14 cellular contexts compared by ENCODE assay signal in genomic region chr5:1485320-1486118, GRCh38. TPM values are rescaled to one million over a fixed set of nuclear protein-coding genes. Genes with fewer than 3 reads are reported as not detected.
DNase-seq lines count a peak whose midpoint lies in the region; ATAC-seq, FAIRE-seq and TF ChIP-seq lines count a peak whose summit lies in the region.
"Had no signal": no experiment of that assay in that cellular context is flagged by ENCODE, and none has a peak within 500 bp of the region (broad histone marks: within the 10 kb centered on the region; RNA-seq: fewer than 3 reads in every experiment).

No MANE protein-coding gene starts in this region.

- intact Hi-C loops in activated T-helper 1 cell treated with anti-CD3 and anti-CD28 coated beads, Interleukin-12 subunit alpha, Interleukin-12 subunit beta, Interleukin-2, Interleukin-4 antibody, amounts not matched to agents 30 ng/mL and 10 ng/mL and 1 ng/mL, durations not matched to agents 14 hours and 24 hours and 36 hours (cut with micrococcal nuclease): no loop called here
- intact Hi-C loops in sciatic nerve (cut with DNase I): no loop called here

- CTCF ChIA-PET in HEK293T (lab: Yijun Ruan, JAX): no interaction called here
- CTCF ChIA-PET in activated CD4-positive, alpha-beta T cell treated with anti-CD3 and anti-CD28 coated beads, Interleukin-2, amount 10 ng/mL, durations not matched to agents 7 days and 5 days (lab: Charles Lee): no interaction called here

- H3K4me3 Mint-ChIP-seq in activated T-helper 1 cell treated with anti-CD3 and anti-CD28 coated beads, Interleukin-12 subunit alpha, Interleukin-12 subunit beta, Interleukin-2, Interleukin-4 antibody, amounts not matched to agents 30 ng/mL and 10 ng/mL and 1 ng/mL, durations not matched to agents 14 hours and 24 hours and 36 hours: no peak overlapping the region
- no peak overlapping the region for H3K4me3 Mint-ChIP-seq in activated CD4-positive, alpha-beta T cell treated with anti-CD3 and anti-CD28 coated beads, Interleukin-2, amount 10 ng/mL, durations not matched to agents 7 days and 5 days
- H3K4me3 Mint-ChIP-seq in mesothelial cell of epicardium: no peak overlapping the region

- POLR2A ChIA-PET in HEK293T (lab: Yijun Ruan, JAX): interaction anchor here (1.2 kb wide), 1 partner anchor 108 kb away, joined by 3 read pairs; no protein-coding TSS in a partner anchor
- POLR2A ChIA-PET in activated CD4-positive, alpha-beta T cell treated with anti-CD3 and anti-CD28 coated beads, Interleukin-2, amount 10 ng/mL, durations not matched to agents 7 days and 5 days (lab: Charles Lee): no interaction called here

- peaks cover 10% of the 10 kb centered on the region for H3K4me1 Mint-ChIP-seq in activated T-helper 1 cell treated with anti-CD3 and anti-CD28 coated beads, Interleukin-12 subunit alpha, Interleukin-12 subunit beta, Interleukin-2, Interleukin-4 antibody, amounts not matched to agents 30 ng/mL and 10 ng/mL and 1 ng/mL, durations not matched to agents 14 hours and 24 hours and 36 hours (ENCODE audit: low read depth)
- H3K4me1 Mint-ChIP-seq in activated CD4-positive, alpha-beta T cell treated with anti-CD3 and anti-CD28 coated beads, Interleukin-2, amount 10 ng/mL, durations not matched to agents 7 days and 5 days: peaks cover 22% of the 10 kb centered on the region
- H3K4me1 Mint-ChIP-seq in mesothelial cell of epicardium: no peaks in the 10 kb centered on the region

- peak; percentile 55; the same call in 1 of the 2 replicates for TF ChIP-seq POLR2A in GM12891 (IDR thresholded peaks at IDR 0.05; ENCODE audit: low read depth, low read length)

- H3K9me3 Mint-ChIP-seq in activated T-helper 1 cell treated with anti-CD3 and anti-CD28 coated beads, Interleukin-12 subunit alpha, Interleukin-12 subunit beta, Interleukin-2, Interleukin-4 antibody, amounts not matched to agents 30 ng/mL and 10 ng/mL and 1 ng/mL, durations not matched to agents 14 hours and 24 hours and 36 hours: no peaks in the 10 kb centered on the region
- no peaks in the 10 kb centered on the region for H3K9me3 Mint-ChIP-seq in activated CD4-positive, alpha-beta T cell treated with anti-CD3 and anti-CD28 coated beads, Interleukin-2, amount 10 ng/mL, durations not matched to agents 7 days and 5 days
- no peaks in the 10 kb centered on the region for H3K9me3 Mint-ChIP-seq in mesothelial cell of epicardium

- H3K27me3 Mint-ChIP-seq in activated T-helper 1 cell treated with anti-CD3 and anti-CD28 coated beads, Interleukin-12 subunit alpha, Interleukin-12 subunit beta, Interleukin-2, Interleukin-4 antibody, amounts not matched to agents 30 ng/mL and 10 ng/mL and 1 ng/mL, durations not matched to agents 14 hours and 24 hours and 36 hours (ENCODE audit: insufficient read depth): no peaks in the 10 kb centered on the region
- no peaks in the 10 kb centered on the region for H3K27me3 Mint-ChIP-seq in activated CD4-positive, alpha-beta T cell treated with anti-CD3 and anti-CD28 coated beads, Interleukin-2, amount 10 ng/mL, durations not matched to agents 7 days and 5 days
- H3K27me3 Mint-ChIP-seq in mesothelial cell of epicardium (ENCODE audit: low read depth): no peaks in the 10 kb centered on the region

- DNase-seq in GM12891 (ENCODE audit: insufficient read length, low spot score) (no peak), HEK293T (ENCODE audit: extremely low spot score) (no peak), sciatic nerve (ENCODE audit: low spot score) (no peak), mesothelial cell of epicardium (ENCODE audit: low spot score in 2 of 2, unreplicated experiment in 2 of 2) (no peak)
- no peak for DNase-seq in activated T-helper 1 cell treated with anti-CD3 and anti-CD28 coated beads, Interleukin-12 subunit alpha, Interleukin-12 subunit beta, Interleukin-2, Interleukin-4 antibody, amounts not matched to agents 30 ng/mL and 10 ng/mL and 1 ng/mL, durations not matched to agents 14 hours and 24 hours and 36 hours (ENCODE audit: low spot score)
- DNase-seq in activated CD4-positive, alpha-beta T cell treated with anti-CD3 and anti-CD28 coated beads, Interleukin-2, amount 10 ng/mL, durations not matched to agents 7 days and 5 days: no peak
- DNase-seq: activated effector memory CD4-positive, alpha-beta T cell treated with Interleukin-2 at 50 U/mL for 16 hours; left ventricle myocardium superior; NCI-H1694 treated with DMSO at 0.1 percent for 48 hours had no signal

- FAIRE-seq in GM12891 (lab: Jason Lieb, UNC): no peak
- FAIRE-seq: colon, frontal cortex had no signal

- H3K36me3 Mint-ChIP-seq in activated T-helper 1 cell treated with anti-CD3 and anti-CD28 coated beads, Interleukin-12 subunit alpha, Interleukin-12 subunit beta, Interleukin-2, Interleukin-4 antibody, amounts not matched to agents 30 ng/mL and 10 ng/mL and 1 ng/mL, durations not matched to agents 14 hours and 24 hours and 36 hours (ENCODE audit: low read depth): peaks cover 15% of the 10 kb centered on the region
- H3K36me3 Mint-ChIP-seq in activated CD4-positive, alpha-beta T cell treated with anti-CD3 and anti-CD28 coated beads, Interleukin-2, amount 10 ng/mL, durations not matched to agents 7 days and 5 days (ENCODE audit: low read depth): peaks cover 8% of the 10 kb centered on the region
- H3K36me3 Mint-ChIP-seq in mesothelial cell of epicardium: peaks cover 5% of the 10 kb centered on the region

- ATAC-seq in GM19455 (IDR thresholded peaks at IDR 0.05; ENCODE audit: unreplicated experiment): peak; percentile 15
- ATAC-seq in HG03025 (IDR thresholded peaks at IDR 0.05; ENCODE audit: low FRiP score, unreplicated experiment): peak; percentile 19
- ATAC-seq in sciatic nerve: no peak
- ATAC-seq: left ventricle myocardium superior, Panc1 had no signal

- TF ChIP-seq CTCF in mesothelial cell of epicardium (IDR thresholded peaks at IDR 0.05; ENCODE audit: unreplicated experiment): no peak

- H3K27ac Mint-ChIP-seq in activated T-helper 1 cell treated with anti-CD3 and anti-CD28 coated beads, Interleukin-12 subunit alpha, Interleukin-12 subunit beta, Interleukin-2, Interleukin-4 antibody, amounts not matched to agents 30 ng/mL and 10 ng/mL and 1 ng/mL, durations not matched to agents 14 hours and 24 hours and 36 hours: peak overlapping the region; percentile 7
- H3K27ac Mint-ChIP-seq in activated CD4-positive, alpha-beta T cell treated with anti-CD3 and anti-CD28 coated beads, Interleukin-2, amount 10 ng/mL, durations not matched to agents 7 days and 5 days: no peak overlapping the region
- H3K27ac Mint-ChIP-seq in mesothelial cell of epicardium: no peak overlapping the region

TF ChIP-seq in GM12891, 5 proteins besides CTCF, POLR2A, EP300 and RAD21:
- peak; percentile 40; the same call in 1 of the 2 replicates for TF ChIP-seq POLR2AphosphoS5 (IDR thresholded peaks at IDR 0.05; ENCODE audit: low read depth, low read length)
- no peak for TF ChIP-seq POU2F2 (IDR thresholded peaks at IDR 0.05; ENCODE audit: low read depth, low read length)

TF ChIP-seq in HEK293T, 16 proteins besides CTCF, POLR2A, EP300 and RAD21:
- no peak for TF ChIP-seq ELF4 (IDR thresholded peaks at IDR 0.05)
- TF ChIP-seq SUZ12 (IDR thresholded peaks at IDR 0.05): no peak
- TF ChIP-seq HDGF (IDR thresholded peaks at IDR 0.05; ENCODE audit: borderline replicate concordance): no peak
- no peak for TF ChIP-seq LEF1 (IDR thresholded peaks at IDR 0.05; ENCODE audit: borderline replicate concordance)
- TF ChIP-seq L3MBTL2 (conservative IDR thresholded peaks at IDR 0.05): no peak
- no peak for TF ChIP-seq SP1 (IDR thresholded peaks at IDR 0.05)
- TF ChIP-seq BHLHE40 (IDR thresholded peaks at IDR 0.05; ENCODE audit: borderline replicate concordance): no peak
- TF ChIP-seq CTBP1 (IDR thresholded peaks at IDR 0.05; ENCODE audit: borderline replicate concordance): no peak
- no peak for TF ChIP-seq ARNT (IDR thresholded peaks at IDR 0.05)
TF ChIP-seq in HEK293T: peak in this region for 0.

RNA-seq across cellular contexts. Expression of gene LPCAT1, which starts 38.2 kb away (rescaled TPM):
- 54.4 TPM for polyA plus RNA-seq in GM12891 (2012; ENCODE audit: low read depth, missing spikeins)
- total RNA-seq in activated T-helper 1 cell treated with anti-CD3 and anti-CD28 coated beads, Interleukin-12 subunit alpha, Interleukin-12 subunit beta, Interleukin-2, Interleukin-4 antibody, amounts not matched to agents 30 ng/mL and 10 ng/mL and 1 ng/mL, durations not matched to agents 14 hours and 24 hours and 36 hours: 103 and 110 TPM in 2 replicates
- 10 to 100 TPM; 69.5 to 77.0 TPM for total RNA-seq in activated CD4-positive, alpha-beta T cell treated with anti-CD3 and anti-CD28 coated beads, Interleukin-2, amount 10 ng/mL, durations not matched to agents 7 days and 5 days
- 44.4 TPM for total RNA-seq in sciatic nerve
- 73.9 to 76.8 TPM (median 74.8 TPM) in 3 replicates for total RNA-seq in mesothelial cell of epicardium

RNA-seq across cellular contexts. Expression of gene SLC6A3, which starts 40.3 kb away (rescaled TPM):
- 0.05 TPM for polyA plus RNA-seq in GM12891 (2012; ENCODE audit: low read depth, missing spikeins)
- total RNA-seq in activated T-helper 1 cell treated with anti-CD3 and anti-CD28 coated beads, Interleukin-12 subunit alpha, Interleukin-12 subunit beta, Interleukin-2, Interleukin-4 antibody, amounts not matched to agents 30 ng/mL and 10 ng/mL and 1 ng/mL, durations not matched to agents 14 hours and 24 hours and 36 hours: not detected in 2 replicates
- under 1 TPM in 1 of 2 experiments, not detected in 1; 0.08 TPM for total RNA-seq in activated CD4-positive, alpha-beta T cell treated with anti-CD3 and anti-CD28 coated beads, Interleukin-2, amount 10 ng/mL, durations not matched to agents 7 days and 5 days
- total RNA-seq in sciatic nerve: not detected
- 0.04 to 0.07 TPM in 2 of 3 replicates, not detected in the other for total RNA-seq in mesothelial cell of epicardium
- total RNA-seq: frontal cortex, left ventricle myocardium superior had no signal
